In the genomic region with DNA sequence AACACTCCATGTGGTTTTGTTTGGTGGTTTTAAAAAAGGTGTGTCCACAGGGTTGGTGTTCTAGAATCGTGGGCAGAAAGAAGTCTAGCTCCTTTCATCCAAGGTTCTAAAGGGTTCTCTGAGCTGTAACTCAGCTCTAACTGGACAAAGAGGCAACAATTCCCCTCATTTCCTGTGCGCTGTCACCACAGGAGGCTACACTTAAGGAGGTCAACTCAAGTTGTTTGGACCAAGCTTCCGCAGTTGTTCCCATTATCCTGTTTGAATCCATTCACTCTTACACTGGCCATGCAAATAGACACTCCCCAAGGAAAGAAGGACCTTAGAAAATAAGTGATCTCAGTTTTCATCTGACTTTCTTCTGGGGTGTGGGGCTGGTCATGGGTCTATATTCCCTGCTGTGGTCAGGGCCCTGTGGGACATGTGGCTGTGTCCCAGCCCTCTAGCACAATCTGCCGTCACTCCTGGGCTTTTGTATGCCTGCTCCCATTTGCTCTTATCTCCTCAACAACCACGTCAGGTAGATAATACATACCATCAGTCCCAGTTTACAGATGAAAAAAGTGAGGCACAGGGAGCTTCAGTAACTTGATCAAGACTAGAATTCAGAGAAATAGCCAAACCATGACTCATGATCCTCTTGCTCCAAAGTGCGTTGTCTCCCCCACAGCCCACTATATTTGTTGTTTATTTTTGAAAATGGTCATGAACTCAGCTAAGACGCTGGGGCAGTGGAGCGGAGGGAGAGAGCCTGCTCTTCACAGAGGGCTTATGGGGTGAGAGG, we compare ENCODE assay signal across 1 cellular context.
TF ChIP-seq lines count a peak whose summit lies in the region.

No MANE protein-coding gene starts in this region.

TF ChIP-seq in HCT116, 20 proteins besides CTCF, POLR2A, EP300 and RAD21 (continued from another document):
- TF ChIP-seq, protein P1, sequence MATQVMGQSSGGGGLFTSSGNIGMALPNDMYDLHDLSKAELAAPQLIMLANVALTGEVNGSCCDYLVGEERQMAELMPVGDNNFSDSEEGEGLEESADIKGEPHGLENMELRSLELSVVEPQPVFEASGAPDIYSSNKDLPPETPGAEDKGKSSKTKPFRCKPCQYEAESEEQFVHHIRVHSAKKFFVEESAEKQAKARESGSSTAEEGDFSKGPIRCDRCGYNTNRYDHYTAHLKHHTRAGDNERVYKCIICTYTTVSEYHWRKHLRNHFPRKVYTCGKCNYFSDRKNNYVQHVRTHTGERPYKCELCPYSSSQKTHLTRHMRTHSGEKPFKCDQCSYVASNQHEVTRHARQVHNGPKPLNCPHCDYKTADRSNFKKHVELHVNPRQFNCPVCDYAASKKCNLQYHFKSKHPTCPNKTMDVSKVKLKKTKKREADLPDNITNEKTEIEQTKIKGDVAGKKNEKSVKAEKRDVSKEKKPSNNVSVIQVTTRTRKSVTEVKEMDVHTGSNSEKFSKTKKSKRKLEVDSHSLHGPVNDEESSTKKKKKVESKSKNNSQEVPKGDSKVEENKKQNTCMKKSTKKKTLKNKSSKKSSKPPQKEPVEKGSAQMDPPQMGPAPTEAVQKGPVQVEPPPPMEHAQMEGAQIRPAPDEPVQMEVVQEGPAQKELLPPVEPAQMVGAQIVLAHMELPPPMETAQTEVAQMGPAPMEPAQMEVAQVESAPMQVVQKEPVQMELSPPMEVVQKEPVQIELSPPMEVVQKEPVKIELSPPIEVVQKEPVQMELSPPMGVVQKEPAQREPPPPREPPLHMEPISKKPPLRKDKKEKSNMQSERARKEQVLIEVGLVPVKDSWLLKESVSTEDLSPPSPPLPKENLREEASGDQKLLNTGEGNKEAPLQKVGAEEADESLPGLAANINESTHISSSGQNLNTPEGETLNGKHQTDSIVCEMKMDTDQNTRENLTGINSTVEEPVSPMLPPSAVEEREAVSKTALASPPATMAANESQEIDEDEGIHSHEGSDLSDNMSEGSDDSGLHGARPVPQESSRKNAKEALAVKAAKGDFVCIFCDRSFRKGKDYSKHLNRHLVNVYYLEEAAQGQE (IDR thresholded peaks at IDR 0.05; ENCODE audit: low read depth) = no peak
- TF ChIP-seq POLR2AphosphoS5 (IDR thresholded peaks at IDR 0.05; ENCODE audit: low read depth, low read length) = no peak
- TF ChIP-seq, protein P2, sequence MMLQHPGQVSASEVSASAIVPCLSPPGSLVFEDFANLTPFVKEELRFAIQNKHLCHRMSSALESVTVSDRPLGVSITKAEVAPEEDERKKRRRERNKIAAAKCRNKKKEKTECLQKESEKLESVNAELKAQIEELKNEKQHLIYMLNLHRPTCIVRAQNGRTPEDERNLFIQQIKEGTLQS (IDR thresholded peaks at IDR 0.05) = no peak
- no peak for TF ChIP-seq ZNF274 (IDR thresholded peaks at IDR 0.05; ENCODE audit: low read depth, low read length)
- no peak for TF ChIP-seq FOSL1 (IDR thresholded peaks at IDR 0.05; ENCODE audit: low read depth)
- no peak for TF ChIP-seq CEBPB (IDR thresholded peaks at IDR 0.05; ENCODE audit: low read depth)
- TF ChIP-seq, protein P3, sequence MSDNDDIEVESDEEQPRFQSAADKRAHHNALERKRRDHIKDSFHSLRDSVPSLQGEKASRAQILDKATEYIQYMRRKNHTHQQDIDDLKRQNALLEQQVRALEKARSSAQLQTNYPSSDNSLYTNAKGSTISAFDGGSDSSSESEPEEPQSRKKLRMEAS (IDR thresholded peaks at IDR 0.05) = peak; percentile 30; the same call in 1 of the 2 replicates
- no peak for TF ChIP-seq ZFX (IDR thresholded peaks at IDR 0.05)
- no peak for TF ChIP-seq SIN3A (IDR thresholded peaks at IDR 0.05; ENCODE audit: low read depth)
